In the genomic region with DNA sequence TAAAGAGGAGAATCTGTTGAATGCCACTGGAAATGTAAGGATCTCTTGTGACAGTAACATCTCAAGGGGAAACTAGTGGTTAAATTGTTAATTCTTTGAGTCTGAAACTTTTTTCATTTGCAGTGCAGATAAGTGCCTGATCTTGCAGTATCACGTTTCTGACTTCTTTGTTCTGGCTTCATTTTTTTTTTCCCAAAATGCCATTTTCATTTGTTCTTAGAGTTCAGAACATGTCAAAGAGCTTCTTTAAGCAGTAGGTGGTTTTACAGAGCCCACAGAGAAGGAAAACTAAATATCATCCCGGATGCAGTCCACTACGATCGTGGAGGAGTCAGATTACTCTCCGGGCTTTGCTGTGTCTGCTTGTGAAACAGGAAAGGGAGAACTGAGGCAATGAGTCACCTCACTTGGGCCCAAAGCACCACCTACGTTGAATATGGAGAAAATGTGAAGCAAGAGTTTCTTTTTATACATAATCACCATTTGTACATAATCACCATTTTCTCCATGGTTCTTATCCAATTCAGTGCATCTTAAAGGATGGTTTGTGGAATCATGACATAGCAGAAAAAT, we compare ENCODE assay signal across 1 cellular context.
TF ChIP-seq lines count a peak whose summit lies in the region.

No MANE protein-coding gene starts in this region.

TF ChIP-seq in WTC11, 78 proteins besides CTCF, POLR2A, EP300 and RAD21 (continued from another document):
- no peak for TF ChIP-seq AFF4 (CRISPR knock-in tag; IDR thresholded peaks at IDR 0.05; ENCODE audit: borderline replicate concordance)
- no peak for TF ChIP-seq ZMAT4 (CRISPR knock-in tag; IDR thresholded peaks at IDR 0.05)
- TF ChIP-seq JAZF1 (CRISPR knock-in tag; IDR thresholded peaks at IDR 0.05): no peak
- TF ChIP-seq ZNF317 (CRISPR knock-in tag; IDR thresholded peaks at IDR 0.05; ENCODE audit: borderline replicate concordance, low read depth): no peak
- TF ChIP-seq NR2C2 (CRISPR knock-in tag; IDR thresholded peaks at IDR 0.05): no peak
- TF ChIP-seq RORB (CRISPR knock-in tag; IDR thresholded peaks at IDR 0.05): no peak
- TF ChIP-seq ZNF263 (CRISPR knock-in tag; IDR thresholded peaks at IDR 0.05; ENCODE audit: low read depth): no peak
- TF ChIP-seq ZNF232 (CRISPR knock-in tag; IDR thresholded peaks at IDR 0.05): no peak
TF ChIP-seq in WTC11: peak in this region for 0.
